In genomic region chr2:108189316-108189715, GRCh38 we compare ENCODE assay signal across 19 cellular contexts. TPM values are rescaled to one million over a fixed set of nuclear protein-coding genes. Genes with fewer than 3 reads are reported as not detected.
DNase-seq lines count a peak whose midpoint lies in the region; TF ChIP-seq lines count a peak whose summit lies in the region.
"Had no signal": no experiment of that assay in that cellular context is flagged by ENCODE, and none has a peak within 500 bp of the region (broad histone marks: within the 10 kb centered on the region; RNA-seq: fewer than 3 reads in every experiment).

No MANE protein-coding gene starts in this region.

- no peaks in the 10 kb centered on the region for H3K36me3 Mint-ChIP-seq in activated naive CD8-positive, alpha-beta T cell treated with anti-CD3 and anti-CD28 coated beads for 36 hours

- H3K4me3 Mint-ChIP-seq in activated naive CD8-positive, alpha-beta T cell treated with anti-CD3 and anti-CD28 coated beads for 36 hours = no peak overlapping the region
- H3K4me3 Mint-ChIP-seq: T-helper 2 cell treated with Interferon-gamma antibody and Interleukin-4, amounts not matched to agents 5 μg/mL and 100 μg/mL, for 36 hours had no signal

- H3K27ac Mint-ChIP-seq in activated naive CD8-positive, alpha-beta T cell treated with anti-CD3 and anti-CD28 coated beads for 36 hours = no peak overlapping the region
- H3K27ac Mint-ChIP-seq: T-helper 2 cell treated with Interferon-gamma antibody and Interleukin-4, amounts not matched to agents 5 μg/mL and 100 μg/mL, for 36 hours had no signal

- peaks cover 30% of the 10 kb centered on the region for H3K27me3 Mint-ChIP-seq in activated naive CD8-positive, alpha-beta T cell treated with anti-CD3 and anti-CD28 coated beads for 36 hours

- in situ Hi-C loops in GM13976 (cut with MboI; ENCODE audit: low sequenced_read_pairs, unreplicated experiment) = no loop called here

- TF ChIP-seq CTCF in GM13976 (IDR thresholded peaks at IDR 0.05; ENCODE audit: borderline replicate concordance, control extremely low read depth, extremely low read depth, insufficient read depth, missing control alignments) = no peak

- no peaks in the 10 kb centered on the region for H3K4me1 Mint-ChIP-seq in activated naive CD8-positive, alpha-beta T cell treated with anti-CD3 and anti-CD28 coated beads for 36 hours

- DNase-seq in EH (ENCODE audit: low read depth) = peak; percentile 36
- DNase-seq in M059J (ENCODE audit: low read depth) = peak; percentile 69
- DNase-seq in astrocyte of the hippocampus (ENCODE audit: low read depth, low spot score) = peak; percentile 19
- peak; percentile 35 for DNase-seq in left kidney (ENCODE audit: low read depth, low spot score)
- no peak for DNase-seq in activated naive CD8-positive, alpha-beta T cell treated with anti-CD3 and anti-CD28 coated beads for 36 hours
- no peak for DNase-seq in NCI-H2196 (lab: John Stamatoyannopoulos, UW; ENCODE audit: unreplicated experiment)
- DNase-seq in GM13976 (ENCODE audit: low spot score) = no peak
- DNase-seq in NCI-H2171 (lab: John Stamatoyannopoulos, UW) = no peak
- DNase-seq: activated CD4-positive, alpha-beta T cell treated with anti-CD3 and anti-CD28 coated beads for 1 hour; activated effector memory CD4-positive, alpha-beta T cell treated with Interleukin-2 at 50 U/mL for 16 hours; left ventricle myocardium inferior; NCI-H1092 treated with DMSO at 0.1 percent for 48 hours; stimulated activated CD4-positive, alpha-beta T cell treated with anti-CD3 and anti-CD28 coated beads, Interleukin-4, amount 100 ng/mL, for 4 hours; stimulated activated CD8-positive, alpha-beta memory T cell treated with anti-CD3 and anti-CD28 coated beads, Interleukin-4, amount 100 ng/mL, for 48 hours; testis had no signal

- no peaks in the 10 kb centered on the region for H3K9me3 Mint-ChIP-seq in activated naive CD8-positive, alpha-beta T cell treated with anti-CD3 and anti-CD28 coated beads for 36 hours
- H3K9me3 Mint-ChIP-seq: T-helper 2 cell treated with Interferon-gamma antibody and Interleukin-4, amounts not matched to agents 5 μg/mL and 100 μg/mL, for 36 hours had no signal

RNA-seq across cellular contexts. Expression of gene SULT1C3, which starts 50.5 kb away (rescaled TPM):
- total RNA-seq in M059J (2014; rRNA removed; shearing (Covaris generic)) = not detected in 2 replicates
- not detected for total RNA-seq in activated naive CD8-positive, alpha-beta T cell treated with anti-CD3 and anti-CD28 coated beads for 36 hours
- total RNA-seq: frontal cortex, G401, left ventricle myocardium inferior, osteoblast, testis had no signal

Comparison
In these comparisons a context has a peak if more than half of its experiments do, and no peak if none do; other contexts are left out.
1. DNase-seq: peak in EH (single experiment), M059J (single experiment), astrocyte of the hippocampus (single experiment) and left kidney (single experiment); none in activated naive CD8-positive, alpha-beta T cell treated with anti-CD3 and anti-CD28 coated beads for 36 hours (single experiment), NCI-H2196 (single experiment), GM13976 (single experiment) and NCI-H2171 (single experiment).